28 cellular contexts compared by ENCODE assay signal in genomic region chr3:26653811-26654379, GRCh38. TPM values are rescaled to one million over a fixed set of nuclear protein-coding genes. Genes with fewer than 3 reads are reported as not detected.
"Had no signal": no experiment of that assay in that cellular context is flagged by ENCODE, and none has a peak within 500 bp of the region (broad histone marks: within the 10 kb centered on the region; RNA-seq: fewer than 3 reads in every experiment).

No MANE protein-coding gene starts in this region.

- H3K27ac Mint-ChIP-seq: activated B cell treated with CpG ODN at 0.5 μM for 24 hours; activated CD4-positive, alpha-beta T cell treated with anti-CD3 and anti-CD28 coated beads, Interleukin-2, amount 10 ng/mL, durations not matched to agents 24 days and 14 days; activated CD8-positive, alpha-beta memory T cell treated with anti-CD3 and anti-CD28 coated beads, Interleukin-2, amount 10 ng/mL, durations not matched to agents 7 days and 5 days; activated naive CD4-positive, alpha-beta T cell treated with anti-CD3 and anti-CD28 coated beads, Interleukin-2, amount 50 U/mL, for 72 hours; activated naive CD8-positive, alpha-beta T cell treated with anti-CD3 and anti-CD28 coated beads, Interleukin-2, amount 50 U/mL, for 24 hours; activated T-cell treated with anti-CD3 and anti-CD28 coated beads, Interleukin-2, amount 50 U/mL, for 24 hours; activated T-helper 1 cell treated with anti-CD3 and anti-CD28 coated beads, Interleukin-12 subunit alpha, Interleukin-12 subunit beta, Interleukin-2, Interleukin-4 antibody, amounts not matched to agents 30 ng/mL and 10 ng/mL and 1 ng/mL, durations not matched to agents 14 hours and 24 hours and 36 hours; T-cell had no signal

- H3K4me3 ChIP-seq: cardiac muscle cell, SJSA1 had no signal

- H3K4me1 ChIP-seq: SJSA1 had no signal

- H3K4me3 Mint-ChIP-seq: activated B cell treated with CpG ODN at 0.5 μM for 24 hours; activated CD4-positive, alpha-beta T cell treated with anti-CD3 and anti-CD28 coated beads, Interleukin-2, amount 10 ng/mL, durations not matched to agents 24 days and 14 days; activated CD8-positive, alpha-beta memory T cell treated with anti-CD3 and anti-CD28 coated beads, Interleukin-2, amount 10 ng/mL, durations not matched to agents 7 days and 5 days; activated naive CD8-positive, alpha-beta T cell treated with anti-CD3 and anti-CD28 coated beads, Interleukin-2, amount 50 U/mL, for 24 hours; activated T-cell treated with anti-CD3 and anti-CD28 coated beads, Interleukin-2, amount 50 U/mL, for 24 hours; activated T-helper 1 cell treated with anti-CD3 and anti-CD28 coated beads, Interleukin-12 subunit alpha, Interleukin-12 subunit beta, Interleukin-2, Interleukin-4 antibody, amounts not matched to agents 30 ng/mL and 10 ng/mL and 1 ng/mL, durations not matched to agents 14 hours and 24 hours and 36 hours; T-cell had no signal

- H3K4me1 Mint-ChIP-seq: activated B cell treated with CpG ODN at 0.5 μM for 24 hours; activated CD4-positive, alpha-beta T cell treated with anti-CD3 and anti-CD28 coated beads, Interleukin-2, amount 10 ng/mL, durations not matched to agents 24 days and 14 days; activated CD8-positive, alpha-beta memory T cell treated with anti-CD3 and anti-CD28 coated beads, Interleukin-2, amount 10 ng/mL, durations not matched to agents 7 days and 5 days; activated naive CD8-positive, alpha-beta T cell treated with anti-CD3 and anti-CD28 coated beads, Interleukin-2, amount 50 U/mL, for 24 hours; T-cell had no signal

- H3K36me3 Mint-ChIP-seq: activated CD8-positive, alpha-beta memory T cell treated with anti-CD3 and anti-CD28 coated beads, Interleukin-2, amount 10 ng/mL, durations not matched to agents 7 days and 5 days; activated naive CD4-positive, alpha-beta T cell treated with anti-CD3 and anti-CD28 coated beads, Interleukin-2, amount 50 U/mL, for 72 hours; T-cell had no signal

- H3K9me3 Mint-ChIP-seq: activated B cell treated with CpG ODN at 0.5 μM for 24 hours; activated CD4-positive, alpha-beta T cell treated with anti-CD3 and anti-CD28 coated beads, Interleukin-2, amount 10 ng/mL, durations not matched to agents 24 days and 14 days; activated naive CD4-positive, alpha-beta T cell treated with anti-CD3 and anti-CD28 coated beads, Interleukin-2, amount 50 U/mL, for 72 hours; activated naive CD8-positive, alpha-beta T cell treated with anti-CD3 and anti-CD28 coated beads, Interleukin-2, amount 50 U/mL, for 24 hours; activated T-helper 1 cell treated with anti-CD3 and anti-CD28 coated beads, Interleukin-12 subunit alpha, Interleukin-12 subunit beta, Interleukin-2, Interleukin-4 antibody, amounts not matched to agents 30 ng/mL and 10 ng/mL and 1 ng/mL, durations not matched to agents 14 hours and 24 hours and 36 hours had no signal

- DNase-seq: activated B cell treated with CpG ODN at 0.5 μM for 24 hours; activated CD4-positive, alpha-beta T cell treated with anti-CD3 and anti-CD28 coated beads for 1 hour; activated CD4-positive, alpha-beta T cell treated with anti-CD3 and anti-CD28 coated beads, Interleukin-2, amount 10 ng/mL, durations not matched to agents 24 days and 14 days; activated CD4-positive, alpha-beta T cell treated with anti-CD3 and anti-CD28 coated beads, Interleukin-2, amount 50 U/mL, for 48 hours; activated CD8-positive, alpha-beta memory T cell treated with anti-CD3 and anti-CD28 coated beads, Interleukin-2, amount 10 ng/mL, durations not matched to agents 7 days and 5 days; activated effector memory CD4-positive, alpha-beta T cell treated with Interleukin-2 at 50 U/mL for 16 hours; activated naive CD4-positive, alpha-beta T cell; activated naive CD8-positive, alpha-beta T cell treated with anti-CD3 and anti-CD28 coated beads, Interleukin-2, amount 50 U/mL, for 24 hours; activated T-cell treated with anti-CD3 and anti-CD28 coated beads, Interleukin-2, amount 50 U/mL, for 24 hours; amygdala; brain microvascular endothelial cell; KG1; MV-4-11; NCI-H1092 treated with DMSO at 0.1 percent for 48 hours; NCI-H1436; NCI-H1694 treated with DMSO at 0.1 percent for 48 hours; NCI-H2029 treated with DMSO at 0.1 percent for 48 hours; NCI-H510A treated with DMSO at 0.1 percent for 48 hours; PC-3; SHP77; T-cell; T-helper 2 cell; T1000 had no signal

- ATAC-seq: activated CD8-positive, alpha-beta memory T cell treated with anti-CD3 and anti-CD28 coated beads, Interleukin-2, amount 10 ng/mL, durations not matched to agents 7 days and 5 days; activated naive CD4-positive, alpha-beta T cell treated with anti-CD3 and anti-CD28 coated beads, Interleukin-2, amount 50 U/mL, for 72 hours; activated naive CD8-positive, alpha-beta T cell treated with anti-CD3 and anti-CD28 coated beads, Interleukin-2, amount 50 U/mL, for 24 hours; PC-3; T-cell had no signal

- H3K27ac ChIP-seq: brain microvascular endothelial cell, cardiac muscle cell, SJSA1 had no signal

- H3K27me3 ChIP-seq: brain microvascular endothelial cell, cardiac muscle cell, SJSA1 had no signal

- H3K9me3 ChIP-seq: SJSA1 had no signal

- H3K27me3 Mint-ChIP-seq: activated B cell treated with CpG ODN at 0.5 μM for 24 hours; activated CD4-positive, alpha-beta T cell treated with anti-CD3 and anti-CD28 coated beads, Interleukin-2, amount 10 ng/mL, durations not matched to agents 24 days and 14 days; activated CD8-positive, alpha-beta memory T cell treated with anti-CD3 and anti-CD28 coated beads, Interleukin-2, amount 10 ng/mL, durations not matched to agents 7 days and 5 days; activated naive CD8-positive, alpha-beta T cell treated with anti-CD3 and anti-CD28 coated beads, Interleukin-2, amount 50 U/mL, for 24 hours; activated T-cell treated with anti-CD3 and anti-CD28 coated beads, Interleukin-2, amount 50 U/mL, for 24 hours; T-cell had no signal

- H3K36me3 ChIP-seq: brain microvascular endothelial cell, cardiac muscle cell, SJSA1 had no signal

RNA-seq across cellular contexts. Expression of gene LRRC3B, which starts 31.3 kb away (rescaled TPM):
- total RNA-seq: activated B cell treated with CpG ODN at 0.5 μM for 24 hours; activated CD4-positive, alpha-beta T cell treated with anti-CD3 and anti-CD28 coated beads, Interleukin-2, amount 10 ng/mL, durations not matched to agents 24 days and 14 days; activated CD8-positive, alpha-beta memory T cell treated with anti-CD3 and anti-CD28 coated beads, Interleukin-2, amount 10 ng/mL, durations not matched to agents 7 days and 5 days; activated naive CD4-positive, alpha-beta T cell treated with anti-CD3 and anti-CD28 coated beads, Interleukin-2, amount 50 U/mL, for 72 hours; activated T-helper 1 cell treated with anti-CD3 and anti-CD28 coated beads, Interleukin-12 subunit alpha, Interleukin-12 subunit beta, Interleukin-2, Interleukin-4 antibody, amounts not matched to agents 30 ng/mL and 10 ng/mL and 1 ng/mL, durations not matched to agents 14 hours and 24 hours and 36 hours; MCF 10A; PC-3; SJSA1; T-cell had no signal
- polyA plus RNA-seq: cardiac muscle cell had no signal
